In the genomic region with DNA sequence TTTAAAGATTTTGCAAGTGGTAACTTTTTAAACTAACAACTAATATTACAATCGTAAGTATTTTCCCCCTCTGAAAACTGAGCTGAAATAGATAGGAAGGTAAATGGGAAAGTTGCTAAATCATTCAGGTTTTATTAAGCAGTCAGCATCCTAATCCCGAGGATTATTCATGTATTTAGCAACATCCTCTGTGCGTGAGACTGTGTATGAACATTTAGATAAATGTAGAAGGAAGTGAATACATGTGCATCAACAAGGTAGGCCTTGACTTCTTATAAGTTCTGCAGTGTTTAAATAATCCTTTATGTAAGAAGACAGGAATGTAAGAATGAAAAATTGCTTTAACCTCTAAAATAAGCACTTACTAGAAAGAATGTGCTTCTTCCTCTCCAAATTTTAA, we compare ENCODE assay signal across 18 cellular contexts.
A peak's percentile ranks its signal among the peaks of the same experiment; 100 is the strongest.
DNase-seq lines count a peak whose midpoint lies in the region; ATAC-seq and TF ChIP-seq lines count a peak whose summit lies in the region.
"Had no signal": no experiment of that assay in that cellular context is flagged by ENCODE, and none has a peak within 500 bp of the region (broad histone marks: within the 10 kb centered on the region; RNA-seq: fewer than 3 reads in every experiment).

No MANE protein-coding gene starts in this region.

- no peak overlapping the region for H2BK5ac ChIP-seq in mesenchymal stem cell (ENCODE audit: low read depth, low read length, poor library complexity, severe bottlenecking)

- no peak overlapping the region for H4K8ac ChIP-seq in mesenchymal stem cell (ENCODE audit: low read length)

- no peaks in the 10 kb centered on the region for H3K36me3 ChIP-seq in mesenchymal stem cell (ENCODE audit: control insufficient read depth in 1 of 2, insufficient read depth in 2 of 2, low read depth in 1 of 2, low read length in 2 of 2)
- H3K36me3 ChIP-seq: BLaER1 treated with 17β-estradiol and CSF1 and Interleukin-3, amounts not matched to agents 10 nM and 100 nM; HAP-1 had no signal

- no peak overlapping the region for H3K4me2 ChIP-seq in mesenchymal stem cell (ENCODE audit: low read length, poor library complexity, severe bottlenecking)
- H3K4me2 ChIP-seq: BLaER1 treated with 17β-estradiol and CSF1 and Interleukin-3, amounts not matched to agents 10 nM and 100 nM had no signal

- H2AFZ ChIP-seq in mesenchymal stem cell (ENCODE audit: low read depth, low read length): no peak overlapping the region
- H2AFZ ChIP-seq: GM23248 had no signal

- no peak overlapping the region; the same call in 1 of the 2 replicates for H3K4me3 Mint-ChIP-seq in HFFc6
- H3K4me3 Mint-ChIP-seq: B cell; CD8-positive, alpha-beta T cell; IgD-negative memory B cell had no signal

- no peak overlapping the region for H2AK5ac ChIP-seq in mesenchymal stem cell (ENCODE audit: low read length, severe bottlenecking)

- no peak overlapping the region for H3K9ac ChIP-seq in mesenchymal stem cell (ENCODE audit: low read length)
- H3K9ac ChIP-seq: BLaER1 treated with 17β-estradiol and CSF1 and Interleukin-3, amounts not matched to agents 10 nM and 100 nM; GM23248 had no signal

- H2BK12ac ChIP-seq in mesenchymal stem cell (ENCODE audit: low read length in 2 of 2): no peak overlapping the region

- peaks cover 6% of the 10 kb centered on the region for H3K4me1 ChIP-seq in mesenchymal stem cell (ENCODE audit: control insufficient read depth, insufficient read depth, low read depth, low read length)
- H3K4me1 ChIP-seq: BLaER1 treated with 17β-estradiol and CSF1 and Interleukin-3, amounts not matched to agents 10 nM and 100 nM had no signal

- no peaks in the 10 kb centered on the region for H3K27me3 ChIP-seq in mesenchymal stem cell (ENCODE audit: control insufficient read depth in 1 of 2, insufficient read depth in 1 of 2, low read length in 2 of 2)
- H3K27me3 ChIP-seq: BLaER1 treated with 17β-estradiol and CSF1 and Interleukin-3, amounts not matched to agents 10 nM and 100 nM had no signal

- no peak overlapping the region for H4K91ac ChIP-seq in mesenchymal stem cell (ENCODE audit: low read length)

- no peak overlapping the region for H3K4me3 ChIP-seq in mesenchymal stem cell (ENCODE audit: insufficient read depth in 1 of 2, low read depth in 1 of 2, low read length in 2 of 2)
- H3K4me3 ChIP-seq: BLaER1 treated with 17β-estradiol and CSF1 and Interleukin-3, amounts not matched to agents 10 nM and 100 nM; GM23248; HAP-1 had no signal

- H3K14ac ChIP-seq in mesenchymal stem cell (ENCODE audit: low read length in 2 of 2): no peak overlapping the region

- 74% methylated on average over 2 of the region's 3 CpGs for WGBS in mesenchymal stem cell

- H3K27ac ChIP-seq in mesenchymal stem cell (ENCODE audit: low read length, poor library complexity, severe bottlenecking): peak overlapping the region; percentile 72
- H3K27ac ChIP-seq: BLaER1 treated with 17β-estradiol and CSF1 and Interleukin-3, amounts not matched to agents 10 nM and 100 nM; GM23248 had no signal

- no peaks in the 10 kb centered on the region for H3K36me3 Mint-ChIP-seq in HFFc6 (ENCODE audit: low read depth)
- H3K36me3 Mint-ChIP-seq: CD8-positive, alpha-beta T cell; IgD-negative memory B cell had no signal

- peak overlapping the region; percentile 12; the same call in 1 of the 2 replicates for H3K27ac Mint-ChIP-seq in HFFc6
- H3K27ac Mint-ChIP-seq: B cell; CD8-positive, alpha-beta T cell; IgD-negative memory B cell had no signal

- H3K79me1 ChIP-seq in mesenchymal stem cell (replicated peaks; ENCODE audit: low read length, poor library complexity, severe bottlenecking): no peaks in the 10 kb centered on the region

- no peak overlapping the region for H2BK120ac ChIP-seq in mesenchymal stem cell (ENCODE audit: low read depth, low read length)

- no peak for TF ChIP-seq CTCF in HFFc6 (IDR thresholded peaks at IDR 0.05)

- peaks cover 3% of the 10 kb centered on the region for H3K9me3 ChIP-seq in mesenchymal stem cell (ENCODE audit: control insufficient read depth, low read length)
- H3K9me3 ChIP-seq: BLaER1 treated with 17β-estradiol and CSF1 and Interleukin-3, amounts not matched to agents 10 nM and 100 nM; HAP-1 had no signal

- no peaks in the 10 kb centered on the region; the same call in 1 of the 2 replicates for H3K9me3 Mint-ChIP-seq in HFFc6

- peaks cover 3% of the 10 kb centered on the region; the same call in 1 of the 2 replicates for H3K27me3 Mint-ChIP-seq in HFFc6 (ENCODE audit: insufficient read depth)
- H3K27me3 Mint-ChIP-seq: B cell, IgD-negative memory B cell had no signal

- ATAC-seq in esophagus mucosa (peak; percentile 65), HG03342 (IDR thresholded peaks at IDR 0.05; ENCODE audit: unreplicated experiment) (no peak)
- ATAC-seq: CD8-positive, alpha-beta T cell; HepG2 had no signal

- DNase-seq in HFFc6 (no peak), amniotic epithelial cell (ENCODE audit: low read depth) (peak; percentile 86), mesenchymal stem cell (peak; percentile 36), RPMI8226 (no peak), NCI-H1105 treated with DMSO at 0.1 percent for 48 hours (lab: John Stamatoyannopoulos, UW) (no peak)
- no peak for DNase-seq in stimulated activated naive CD4-positive, alpha-beta T cell treated with Interleukin-2 at 50 U/mL for 16 hours (lab: John Stamatoyannopoulos, UW)
- DNase-seq: 8988T; Calu3; CD8-positive, alpha-beta T cell; DMS79 treated with DMSO at 0.1 percent for 48 hours; GM23248 had no signal

- H3K4ac ChIP-seq in mesenchymal stem cell (ENCODE audit: low read depth in 1 of 2, low read length in 2 of 2): no peak overlapping the region

- H3K23ac ChIP-seq in mesenchymal stem cell (ENCODE audit: low read length in 2 of 2): no peak overlapping the region

- no peak overlapping the region for H2BK15ac ChIP-seq in mesenchymal stem cell (ENCODE audit: low read depth, poor library complexity, severe bottlenecking)

- no peak overlapping the region for H3K18ac ChIP-seq in mesenchymal stem cell (ENCODE audit: low read depth in 1 of 2, low read length in 2 of 2)

- H3K4me1 Mint-ChIP-seq in HFFc6 (ENCODE audit: low read depth): peaks cover 12% of the 10 kb centered on the region; the same call in 1 of the 2 replicates
- H3K4me1 Mint-ChIP-seq: B cell, IgD-negative memory B cell had no signal

Comparison
In these comparisons a context has a peak if more than half of its experiments do, and no peak if none do; other contexts are left out.
1. DNase-seq: peak in amniotic epithelial cell (single experiment) and mesenchymal stem cell (single experiment); none in HFFc6 (single experiment), stimulated activated naive CD4-positive, alpha-beta T cell treated with Interleukin-2 at 50 U/mL for 16 hours (single experiment), RPMI8226 (single experiment) and NCI-H1105 treated with DMSO at 0.1 percent for 48 hours (single experiment).